Comparison of ENCODE assay signal across 8 cellular contexts in the genomic region with DNA sequence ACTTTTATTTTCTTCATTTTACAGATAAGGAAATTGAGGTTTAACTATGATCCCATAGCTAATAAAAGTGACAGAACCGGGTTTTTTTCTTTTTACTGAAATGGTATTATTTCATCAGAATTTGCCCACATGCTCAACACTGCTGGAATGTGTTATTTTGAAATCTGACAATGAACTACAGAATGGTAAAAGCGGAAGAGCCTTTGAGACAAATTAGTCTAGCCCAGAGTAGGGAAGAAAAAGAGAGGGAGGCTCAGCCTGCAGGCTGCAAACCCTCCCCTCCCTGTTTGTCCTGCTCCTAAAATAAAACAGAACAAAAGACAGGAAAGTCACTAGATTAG.
DNase-seq lines count a peak whose midpoint lies in the region; ATAC-seq and TF ChIP-seq lines count a peak whose summit lies in the region.

No MANE protein-coding gene starts in this region.

- H3K4me2 ChIP-seq in neuronal stem cell (ENCODE audit: insufficient read depth, low read length, poor library complexity, severe bottlenecking) = no peak overlapping the region

- H2AFZ ChIP-seq in neuronal stem cell (ENCODE audit: low read length) = peak overlapping the region; percentile 77

- no peak for TF ChIP-seq CTCF in CD8-positive, alpha-beta T cell (IDR thresholded peaks at IDR 0.05)

- no peak for DNase-seq in CD8-positive, alpha-beta T cell
- DNase-seq in OCI-M1 (lab: John Stamatoyannopoulos, UW) (peak; percentile 93), neuronal stem cell (ENCODE audit: low spot score) (no peak), NCI-H446 (lab: John Stamatoyannopoulos, UW) (no peak), GOT3 (lab: John Stamatoyannopoulos, UW) (no peak)
- no peak for DNase-seq in effector memory CD4-positive, alpha-beta T cell

- POLR2A ChIA-PET in CD8-positive, alpha-beta T cell (lab: Charles Lee) = interaction anchor here (0.6 kb wide), 1 partner anchor 353 kb away, joined by 3 read pairs; no protein-coding TSS in a partner anchor

- no peak overlapping the region for H2BK12ac ChIP-seq in neuronal stem cell (ENCODE audit: low read length)

- H3K4me1 ChIP-seq in CD8-positive, alpha-beta T cell (ENCODE audit: insufficient read depth, low read length) = peaks cover 23% of the 10 kb centered on the region
- peaks cover 18% of the 10 kb centered on the region for H3K4me1 ChIP-seq in effector memory CD4-positive, alpha-beta T cell (ENCODE audit: control insufficient read depth, insufficient read depth, low read length, poor library complexity, severe bottlenecking)
- peaks cover 21% of the 10 kb centered on the region in 2 donors for H3K4me1 ChIP-seq in neuronal stem cell (ENCODE audit: control insufficient read depth in 2 of 2, insufficient read depth in 1 of 2, low read depth in 1 of 2, low read length in 2 of 2)

- WGBS in neuronal stem cell (ENCODE audit: extremely low coverage in 2 of 2, insufficient read length in 2 of 2, insufficient replicate concordance in 1 of 2), 2 donors = no CpG with 5 or more reads among the region's 2 CpGs

- H3K14ac ChIP-seq in neuronal stem cell (ENCODE audit: low read length) = no peak overlapping the region

- peak overlapping the region; percentile 83 for H3K27ac Mint-ChIP-seq in CD8-positive, alpha-beta T cell

- H3K18ac ChIP-seq in neuronal stem cell (ENCODE audit: low read length) = no peak overlapping the region

- no peak overlapping the region for H2BK5ac ChIP-seq in neuronal stem cell (ENCODE audit: low read length)

- no peaks in the 10 kb centered on the region for H3K36me3 ChIP-seq in CD8-positive, alpha-beta T cell (ENCODE audit: insufficient read depth, low read length)
- H3K36me3 ChIP-seq in effector memory CD4-positive, alpha-beta T cell (ENCODE audit: control insufficient read depth, insufficient read depth, low read length) = no peaks in the 10 kb centered on the region
- H3K36me3 ChIP-seq in neuronal stem cell (replicated peaks in 1 of 2; ENCODE audit: control insufficient read depth in 2 of 2, insufficient read depth in 2 of 2, low read length in 2 of 2) = no peaks in the 10 kb centered on the region

- H2AK5ac ChIP-seq in neuronal stem cell (ENCODE audit: low read depth, low read length) = no peak overlapping the region

- H3K4me3 Mint-ChIP-seq in CD8-positive, alpha-beta T cell = peak overlapping the region; percentile 29

- intact Hi-C loops in CD8-positive, alpha-beta T cell (cut with DNase I, micrococcal nuclease) = no loop called here

- H3K27ac ChIP-seq in CD8-positive, alpha-beta T cell (ENCODE audit: low read depth, low read length) = peak overlapping the region; percentile 17
- H3K27ac ChIP-seq in effector memory CD4-positive, alpha-beta T cell (ENCODE audit: insufficient read depth, low read length, poor library complexity, severe bottlenecking) = peak overlapping the region; percentile 28
- peak overlapping the region; percentile 58 for H3K27ac ChIP-seq in neuronal stem cell (replicated peaks; ENCODE audit: low read length)

- peaks cover 2% of the 10 kb centered on the region for H3K9me3 Mint-ChIP-seq in CD8-positive, alpha-beta T cell

- peaks cover 5% of the 10 kb centered on the region for H3K27me3 Mint-ChIP-seq in CD8-positive, alpha-beta T cell (ENCODE audit: low read depth)

- no peak overlapping the region for H2BK120ac ChIP-seq in neuronal stem cell (ENCODE audit: low read depth, low read length)

- H3K27me3 ChIP-seq in CD8-positive, alpha-beta T cell (ENCODE audit: insufficient read depth, low read length) = no peaks in the 10 kb centered on the region
- no peaks in the 10 kb centered on the region for H3K27me3 ChIP-seq in effector memory CD4-positive, alpha-beta T cell (replicated peaks; ENCODE audit: control insufficient read depth, insufficient read depth, low read length, poor library complexity, severe bottlenecking)
- no peaks in the 10 kb centered on the region for H3K27me3 ChIP-seq in neuronal stem cell (ENCODE audit: control insufficient read depth in 3 of 3, insufficient read depth in 3 of 3, low read depth in 1 of 3, low read length in 3 of 3)

- H3K4me3 ChIP-seq in CD8-positive, alpha-beta T cell (ENCODE audit: low read depth, low read length) = no peak overlapping the region
- no peak overlapping the region for H3K4me3 ChIP-seq in effector memory CD4-positive, alpha-beta T cell (ENCODE audit: insufficient read depth, low read depth, low read length, poor library complexity, severe bottlenecking)
- peak overlapping the region in 1 of 2 donors; percentile 30 for H3K4me3 ChIP-seq in neuronal stem cell (ENCODE audit: low read length in 2 of 2)

- no peaks in the 10 kb centered on the region for H3K79me1 ChIP-seq in neuronal stem cell (ENCODE audit: low read depth, low read length)

- no peak overlapping the region for H3K9ac ChIP-seq in neuronal stem cell (ENCODE audit: low read depth, low read length, poor library complexity)

- no peak for ATAC-seq in CD8-positive, alpha-beta T cell
- ATAC-seq in HG02623 (IDR thresholded peaks at IDR 0.05; ENCODE audit: unreplicated experiment) (no peak), HG03354 (IDR thresholded peaks at IDR 0.05; ENCODE audit: poor library complexity, severe bottlenecking, unreplicated experiment) (no peak)

- H3K36me3 Mint-ChIP-seq in CD8-positive, alpha-beta T cell = no peaks in the 10 kb centered on the region

- no peak overlapping the region for H3K4ac ChIP-seq in neuronal stem cell (ENCODE audit: low read length)

- H4K8ac ChIP-seq in neuronal stem cell (ENCODE audit: low read depth, low read length) = no peak overlapping the region

- H3K23ac ChIP-seq in neuronal stem cell (ENCODE audit: low read depth, low read length, poor library complexity) = no peak overlapping the region

- H3K4me1 Mint-ChIP-seq in CD8-positive, alpha-beta T cell (ENCODE audit: low read depth) = peaks cover 32% of the 10 kb centered on the region

- no peak overlapping the region for H2BK15ac ChIP-seq in neuronal stem cell (ENCODE audit: low read length)

- H4K91ac ChIP-seq in neuronal stem cell (ENCODE audit: low read depth, low read length, poor library complexity) = no peak overlapping the region

- CTCF ChIA-PET in CD8-positive, alpha-beta T cell (lab: Charles Lee) = interaction anchor here (1.0 to 1.9 kb wide), 2 partner anchors 9 to 17 kb away, joined by 3 to 4 read pairs; no protein-coding TSS in a partner anchor

- H3K9me3 ChIP-seq in CD8-positive, alpha-beta T cell (ENCODE audit: low read length) = no peaks in the 10 kb centered on the region
- no peaks in the 10 kb centered on the region for H3K9me3 ChIP-seq in effector memory CD4-positive, alpha-beta T cell (ENCODE audit: control insufficient read depth, low read length)
- H3K9me3 ChIP-seq in neuronal stem cell (replicated peaks in 1 of 2; ENCODE audit: control insufficient read depth in 2 of 2, insufficient read depth in 1 of 2, low read depth in 1 of 2, low read length in 2 of 2) = peaks cover 4 to 16% of the 10 kb centered on the region in 2 donors
